Comparison of ENCODE assay signal across 18 cellular contexts in genomic region chr10:43237631-43238446, GRCh38. TPM values are rescaled to one million over a fixed set of nuclear protein-coding genes. Genes with fewer than 3 reads are reported as not detected.
DNase-seq lines count a peak whose midpoint lies in the region; ATAC-seq and TF ChIP-seq lines count a peak whose summit lies in the region.
"Had no signal": no experiment of that assay in that cellular context is flagged by ENCODE, and none has a peak within 500 bp of the region (broad histone marks: within the 10 kb centered on the region; RNA-seq: fewer than 3 reads in every experiment).

No MANE protein-coding gene starts in this region.

- H3K4me3 Mint-ChIP-seq in neural crest cell, result no peak overlapping the region
- H3K4me3 Mint-ChIP-seq: activated T-helper 1 cell treated with anti-CD3 and anti-CD28 coated beads, Interleukin-12 subunit alpha, Interleukin-12 subunit beta, Interleukin-2, Interleukin-4 antibody, amounts not matched to agents 30 ng/mL and 10 ng/mL and 1 ng/mL, durations not matched to agents 14 hours and 24 hours and 36 hours; CD8-positive, alpha-beta T cell; dendritic cell treated with granulocyte-macrophage colony-stimulating factor and Interleukin-4, amounts not matched to agents 40 ng/mL and 50 ng/mL, for 4 days had no signal

- H3K27ac Mint-ChIP-seq in neural crest cell (ENCODE audit: unreplicated experiment), result peak overlapping the region; percentile 88
- H3K27ac Mint-ChIP-seq: activated T-helper 1 cell treated with anti-CD3 and anti-CD28 coated beads, Interleukin-12 subunit alpha, Interleukin-12 subunit beta, Interleukin-2, Interleukin-4 antibody, amounts not matched to agents 30 ng/mL and 10 ng/mL and 1 ng/mL, durations not matched to agents 14 hours and 24 hours and 36 hours; CD8-positive, alpha-beta T cell; dendritic cell treated with granulocyte-macrophage colony-stimulating factor and Interleukin-4, amounts not matched to agents 40 ng/mL and 50 ng/mL, for 4 days had no signal

- H3K4me3 ChIP-seq in left ventricle myocardium inferior (no peak overlapping the region), upper lobe of right lung (no peak overlapping the region)
- H3K4me3 ChIP-seq: esophagus squamous epithelium had no signal

- TF ChIP-seq CTCF in left ventricle myocardium inferior (IDR thresholded peaks at IDR 0.05; ENCODE audit: borderline replicate concordance) (no peak), neural crest cell (conservative IDR thresholded peaks at IDR 0.05) (no peak), upper lobe of right lung (IDR thresholded peaks at IDR 0.05) (no peak)

- no peaks in the 10 kb centered on the region for H3K36me3 Mint-ChIP-seq in neural crest cell (ENCODE audit: low read depth)
- H3K36me3 Mint-ChIP-seq: CD8-positive, alpha-beta T cell had no signal

- H3K27ac ChIP-seq in left ventricle myocardium inferior (replicated peaks), result no peak overlapping the region
- no peak overlapping the region for H3K27ac ChIP-seq in upper lobe of right lung
- H3K27ac ChIP-seq: esophagus squamous epithelium had no signal

- H3K9me3 Mint-ChIP-seq in neural crest cell, result no peaks in the 10 kb centered on the region

- no peaks in the 10 kb centered on the region for H3K4me1 Mint-ChIP-seq in neural crest cell

- H3K36me3 ChIP-seq in left ventricle myocardium inferior (no peaks in the 10 kb centered on the region), upper lobe of right lung (no peaks in the 10 kb centered on the region)
- H3K36me3 ChIP-seq: esophagus squamous epithelium had no signal

- no peaks in the 10 kb centered on the region for H3K4me1 ChIP-seq in left ventricle myocardium inferior
- H3K4me1 ChIP-seq in upper lobe of right lung, result no peaks in the 10 kb centered on the region
- H3K4me1 ChIP-seq: esophagus squamous epithelium had no signal

- intact Hi-C loops in Right ventricle myocardium inferior (cut with DNase I), result no loop called here
- intact Hi-C loops in left ventricle myocardium inferior (cut with micrococcal nuclease), result no loop called here
- intact Hi-C loops in upper lobe of right lung (cut with DNase I), result no loop called here

- H3K9me3 ChIP-seq in left ventricle myocardium inferior (replicated peaks) (peaks cover 33% of the 10 kb centered on the region), upper lobe of right lung (no peaks in the 10 kb centered on the region)

- DNase-seq in Right ventricle myocardium inferior (ENCODE audit: missing footprints) (peak; percentile 23), left ventricle myocardium inferior (no peak), ecto neural progenitor cell (ENCODE audit: low spot score) (peak; percentile 27), neural crest cell (ENCODE audit: low read depth, low spot score) (no peak), upper lobe of right lung (peak; percentile 45), kidney glomerular epithelial cell (lab: John Stamatoyannopoulos, UW) (no peak), NCI-H1694 (lab: John Stamatoyannopoulos, UW) (no peak)
- DNase-seq: esophagus squamous epithelium; MV-4-11; NCI-H2081 treated with DMSO at 0.1 percent for 48 hours; NCI-H748 treated with DMSO at 0.1 percent for 48 hours; PC-3; SK-N-SH; stimulated activated CD4-positive, alpha-beta T cell treated with anti-CD3 and anti-CD28 coated beads, Interleukin-15, amount 100 ng/mL, for 24 hours had no signal

- H3K27me3 ChIP-seq in left ventricle myocardium inferior (ENCODE audit: low read depth) (peaks cover 39% of the 10 kb centered on the region), upper lobe of right lung (no peaks in the 10 kb centered on the region)

- H3K27me3 Mint-ChIP-seq in neural crest cell (ENCODE audit: low read depth), result peaks cover 22% of the 10 kb centered on the region

- no peak for ATAC-seq in Right ventricle myocardium inferior
- no peak for ATAC-seq in upper lobe of right lung
- no peak for ATAC-seq in GM18873 (IDR thresholded peaks at IDR 0.05; ENCODE audit: low FRiP score, unreplicated experiment)
- ATAC-seq: CD8-positive, alpha-beta T cell; PC-3 had no signal

RNA-seq across cellular contexts. Expression of gene RASGEF1A, which starts 29.0 kb away (rescaled TPM):
- total RNA-seq in Right ventricle myocardium inferior, result 1.4 TPM
- 1.1 TPM for total RNA-seq in left ventricle myocardium inferior
- 1.0 and 1.3 TPM in 2 replicates for total RNA-seq in neural crest cell
- 2.6 TPM for total RNA-seq in upper lobe of right lung
- total RNA-seq: PC-3 had no signal

Comparison
In these comparisons a context has a peak if more than half of its experiments do, and no peak if none do; other contexts are left out.
1. DNase-seq: peak in Right ventricle myocardium inferior (single experiment), ecto neural progenitor cell (single experiment) and upper lobe of right lung (single experiment); none in left ventricle myocardium inferior (single experiment), neural crest cell (single experiment), kidney glomerular epithelial cell (single experiment) and NCI-H1694 (single experiment).